ENCODE assay signal across 26 cellular contexts in the genomic region with DNA sequence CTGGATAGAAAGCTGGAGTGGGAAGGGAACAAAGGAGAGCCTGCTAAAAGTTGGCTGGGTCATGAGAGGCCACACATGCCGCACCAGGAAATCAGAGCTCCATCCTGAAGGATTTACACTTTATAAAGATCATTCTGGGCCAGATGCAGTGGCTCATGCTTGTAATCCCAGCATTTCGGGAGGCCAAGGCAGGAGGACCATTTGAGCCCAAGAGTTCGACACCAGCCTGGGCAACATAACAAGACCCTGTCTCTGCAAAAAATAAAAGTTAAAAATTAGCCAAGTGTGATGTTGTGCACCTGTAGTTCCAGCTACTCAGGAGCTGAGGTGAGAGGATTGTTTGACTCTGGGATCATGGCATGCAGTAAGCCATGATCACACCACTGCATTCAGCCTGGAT.
"Had no signal": no experiment of that assay in that cellular context is flagged by ENCODE, and none has a peak within 500 bp of the region (broad histone marks: within the 10 kb centered on the region; RNA-seq: fewer than 3 reads in every experiment).

No MANE protein-coding gene starts in this region.

- H3K9me3 Mint-ChIP-seq: endodermal cell had no signal

- H3K4me3 ChIP-seq: coronary artery, esophagus squamous epithelium, gastrocnemius medialis, heart right ventricle, lung had no signal

- H3K36me3 Mint-ChIP-seq: immature natural killer cell, memory B cell had no signal

- DNase-seq: effector CD8-positive, alpha-beta T cell; effector memory CD8-positive, alpha-beta T cell; endodermal cell; erythroblast; esophagus squamous epithelium; foreskin fibroblast; foreskin melanocyte; gastrocnemius medialis; glutamatergic neuron; head of caudate nucleus; heart right ventricle; hippocampal formation; immature natural killer cell; islet precursor cell; kidney; kidney glomerular epithelial cell; left colon; left ventricle myocardium superior; mammary epithelial cell; mesendoderm; midbrain had no signal

- H3K27ac Mint-ChIP-seq: effector memory CD8-positive, alpha-beta T cell; endodermal cell; immature natural killer cell; memory B cell had no signal

- ATAC-seq: effector memory CD8-positive, alpha-beta T cell; esophagus mucosa; gastrocnemius medialis; heart right ventricle; left colon; left ventricle myocardium superior had no signal

- H3K4me1 Mint-ChIP-seq: immature natural killer cell had no signal

- H3K9me3 ChIP-seq: esophagus squamous epithelium, gastrocnemius medialis, heart right ventricle had no signal

- H3K4me3 Mint-ChIP-seq: effector memory CD8-positive, alpha-beta T cell; endodermal cell; immature natural killer cell; memory B cell had no signal

- H3K27me3 Mint-ChIP-seq: effector memory CD8-positive, alpha-beta T cell; memory B cell had no signal

- H3K27me3 ChIP-seq: esophagus squamous epithelium, gastrocnemius medialis, heart right ventricle had no signal

- H3K27ac ChIP-seq: coronary artery, epithelial cell of prostate, esophagus squamous epithelium, gastrocnemius medialis, heart right ventricle had no signal

- H3K36me3 ChIP-seq: esophagus squamous epithelium, gastrocnemius medialis, heart right ventricle had no signal
